ENCODE assay signal across 8 cellular contexts in the genomic region with DNA sequence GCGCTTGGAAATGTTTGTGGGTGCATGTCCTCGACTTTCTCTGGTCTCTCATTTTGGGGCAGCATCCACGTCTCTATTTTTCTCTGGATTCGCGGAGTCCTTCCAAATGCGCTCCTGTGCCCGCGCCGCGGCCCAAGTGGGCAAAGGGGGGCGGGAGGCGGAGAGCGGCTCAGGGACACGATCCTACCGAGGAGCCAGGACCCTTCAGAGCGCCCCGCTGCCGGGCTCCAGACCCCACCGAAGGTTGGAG. TPM values are rescaled to one million over a fixed set of nuclear protein-coding genes. Genes with fewer than 3 reads are reported as not detected.
DNase-seq lines count a peak whose midpoint lies in the region; ATAC-seq and TF ChIP-seq lines count a peak whose summit lies in the region.

No MANE protein-coding gene starts in this region.

- no peaks in the 10 kb centered on the region for H3K9me3 ChIP-seq in MG63
- H3K9me3 ChIP-seq in body of pancreas = no peaks in the 10 kb centered on the region

- H3K4me3 ChIP-seq in MG63 (peak overlapping the region; percentile 90), body of pancreas (peak overlapping the region; percentile 52 to 70), lower leg skin (ENCODE audit: low read depth, poor library complexity, severe bottlenecking) (peak overlapping the region; percentile 77)

- peaks cover 49% of the 10 kb centered on the region for H3K4me1 ChIP-seq in body of pancreas

- TF ChIP-seq POLR2A in body of pancreas (IDR thresholded peaks at IDR 0.05) = no peak
- no peak for TF ChIP-seq POLR2A in lower leg skin (IDR thresholded peaks at IDR 0.05)

- peaks cover 15% of the 10 kb centered on the region for H3K36me3 ChIP-seq in MG63
- H3K36me3 ChIP-seq in body of pancreas (replicated peaks in 1 of 2; ENCODE audit: insufficient read depth in 1 of 2, low read depth in 2 of 2) = no peaks in the 10 kb centered on the region

- peak overlapping the region; percentile 90 to 96 (median 96) for H3K27ac ChIP-seq in body of pancreas
- H3K27ac ChIP-seq in substantia nigra (ENCODE audit: low read depth, low read length, poor library complexity, severe bottlenecking) = peak overlapping the region; percentile 64

- TF ChIP-seq CTCF in body of pancreas (IDR thresholded peaks at IDR 0.05) (no peak), lower leg skin (IDR thresholded peaks at IDR 0.05) (no peak)

- ATAC-seq in body of pancreas (no peak), GM19328 (IDR thresholded peaks at IDR 0.05; ENCODE audit: unreplicated experiment) (no peak)

- no peak for DNase-seq in MG63
- DNase-seq in body of pancreas = no peak
- peak in 1 of 2 donors; percentile 88 for DNase-seq in lower leg skin (ENCODE audit: low spot score in 2 of 2)
- DNase-seq in substantia nigra (lab: John Stamatoyannopoulos, UW) = peak in 1 of 49 donors; percentile 26
- DNase-seq in dedifferentiated amniotic fluid mesenchymal stem cell (ENCODE audit: extremely low spot score) = no peak
- no peak for DNase-seq in NOMO-1 treated with dmso at 0.1 percent for 144 hours (lab: John Stamatoyannopoulos, UW; ENCODE audit: unreplicated experiment)
- DNase-seq in kidney tubule cell (ENCODE audit: low spot score) = no peak

- 0 to 2% methylated on average over 4 to 19 of the region's 19 CpGs for WGBS in body of pancreas, 2 donors
- 0% methylated on average over 12 to 19 of the region's 19 CpGs for WGBS in lower leg skin, 2 donors

- H3K27me3 ChIP-seq in MG63 (no peaks in the 10 kb centered on the region), body of pancreas (no peaks in the 10 kb centered on the region)

- intact Hi-C loops in body of pancreas (cut with DNase I) (loop anchor here (10.0 kb wide), 1 partner anchor 67 kb away; no protein-coding TSS in a partner anchor), lower leg skin (cut with DNase I; ENCODE audit: low total_unique reads) (no loop called here)

RNA-seq across cellular contexts. Expression of a gene that starts 1.0 kb away (rescaled TPM):
- 27.6 and 46.1 TPM in 2 replicates for total RNA-seq in MG63 (2014; rRNA removed; shearing (Covaris generic); ENCODE audit: low replicate concordance)
- 100 to 1,000 TPM in 1 of 2 donors, 10 to 100 TPM in 1; 58.4 to 162 TPM for total RNA-seq in body of pancreas
- total RNA-seq in lower leg skin = 100 to 1,000 TPM; 126 to 249 (median 148) TPM
